In the genomic region with DNA sequence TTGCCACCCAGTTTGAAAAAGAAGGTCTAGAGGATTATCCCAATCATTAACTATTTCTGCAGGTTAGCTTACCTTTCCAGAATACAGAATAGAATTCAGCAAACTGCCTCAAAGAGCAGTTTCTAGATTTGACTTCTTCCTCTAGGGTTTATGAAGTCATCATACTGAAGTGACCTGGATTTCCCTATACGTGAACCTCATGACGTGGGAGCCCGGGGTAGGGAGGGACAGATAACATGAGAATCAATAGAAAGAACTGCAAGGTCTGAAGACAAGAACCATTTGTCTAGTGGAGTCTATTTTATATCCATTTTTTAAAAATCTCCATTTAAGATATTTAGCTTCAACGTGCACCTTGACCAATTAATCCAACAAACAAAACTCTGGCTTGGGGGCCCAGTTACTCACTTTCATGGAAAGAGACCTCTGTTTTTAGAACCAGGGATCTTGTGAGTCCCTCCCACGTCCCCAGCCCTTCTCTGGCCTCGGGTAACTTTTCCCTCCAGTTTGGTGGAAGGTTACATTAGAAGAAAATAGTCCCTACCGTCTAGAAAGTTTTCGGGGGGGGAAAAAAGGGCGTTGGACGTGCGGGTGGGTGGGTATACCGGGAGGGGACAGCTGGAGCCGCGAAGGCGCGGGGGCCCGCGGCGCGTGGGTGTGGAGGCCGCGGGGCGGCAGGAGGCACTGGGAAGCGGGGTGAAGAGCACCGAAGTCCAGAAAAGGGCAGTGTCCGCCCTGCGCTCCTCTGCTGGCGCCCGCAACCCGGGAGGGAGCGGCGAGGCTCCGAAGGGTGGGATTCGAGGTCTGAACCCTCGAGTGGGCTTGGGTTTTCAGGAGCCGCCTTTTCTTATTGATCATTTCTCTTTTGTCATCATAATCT, we compare ENCODE assay signal across 8 cellular contexts. TPM values are rescaled to one million over a fixed set of nuclear protein-coding genes. Genes with fewer than 3 reads are reported as not detected.
DNase-seq lines count a peak whose midpoint lies in the region; ATAC-seq lines count a peak whose summit lies in the region.

No MANE protein-coding gene starts in this region.

- intact Hi-C loops in left colon (cut with DNase I, micrococcal nuclease), result no loop called here

- DNase-seq in NOMO-1 treated with DMSO at 0.1 percent for 48 hours (lab: John Stamatoyannopoulos, UW; ENCODE audit: unreplicated experiment) (peak; percentile 36), NOMO-1 treated with dmso at 0.1 percent for 144 hours (lab: John Stamatoyannopoulos, UW; ENCODE audit: unreplicated experiment) (no peak), T-helper 2 cell (peak in 3 of 5 experiments; percentile 5 to 53 (median 5)), dermis blood vessel endothelial cell (peak; percentile 72), left colon (peak; percentile 41 to 44), GOT3 (lab: John Stamatoyannopoulos, UW) (no peak)
- peak; percentile 32 for DNase-seq in stimulated activated CD4-positive, alpha-beta T cell treated with anti-CD3 and anti-CD28 coated beads, Interleukin-1b, Interleukin-23, amount 100 ng/mL, for 48 hours

- ATAC-seq in left colon (peak; percentile 88), GM21381 (IDR thresholded peaks at IDR 0.05; ENCODE audit: unreplicated experiment) (no peak)

RNA-seq across cellular contexts. Expression of a gene that starts 13.8 kb away (rescaled TPM):
- total RNA-seq in dermis blood vessel endothelial cell, result 20.3 and 26.2 TPM in 2 replicates
- total RNA-seq in left colon, result 10 to 100 TPM; 55.4 to 70.9 TPM

RNA-seq across cellular contexts. Expression of a gene that starts 38.1 kb away (rescaled TPM):
- total RNA-seq in dermis blood vessel endothelial cell (0.42 and 2.4 TPM in 2 replicates), left colon (100 to 1,000 TPM; 182 to 188 TPM)

Comparison
In these comparisons a context has a peak if more than half of its experiments do, and no peak if none do; other contexts are left out.
1. DNase-seq: peak in NOMO-1 treated with DMSO at 0.1 percent for 48 hours (single experiment), T-helper 2 cell (3 of 5), dermis blood vessel endothelial cell (single experiment), left colon (2 of 2) and stimulated activated CD4-positive, alpha-beta T cell treated with anti-CD3 and anti-CD28 coated beads, Interleukin-1b, Interleukin-23, amount 100 ng/mL, for 48 hours (single experiment); none in NOMO-1 treated with dmso at 0.1 percent for 144 hours (single experiment) and GOT3 (single experiment).
2. RNA of a gene that starts 38.1 kb away (total RNA-seq): 182 to 188 TPM in left colon; 0.42 to 2.4 TPM in dermis blood vessel endothelial cell; every median in the first group is over 10 times any median in the second.